ENCODE assay signal across 27 cellular contexts in the genomic region with DNA sequence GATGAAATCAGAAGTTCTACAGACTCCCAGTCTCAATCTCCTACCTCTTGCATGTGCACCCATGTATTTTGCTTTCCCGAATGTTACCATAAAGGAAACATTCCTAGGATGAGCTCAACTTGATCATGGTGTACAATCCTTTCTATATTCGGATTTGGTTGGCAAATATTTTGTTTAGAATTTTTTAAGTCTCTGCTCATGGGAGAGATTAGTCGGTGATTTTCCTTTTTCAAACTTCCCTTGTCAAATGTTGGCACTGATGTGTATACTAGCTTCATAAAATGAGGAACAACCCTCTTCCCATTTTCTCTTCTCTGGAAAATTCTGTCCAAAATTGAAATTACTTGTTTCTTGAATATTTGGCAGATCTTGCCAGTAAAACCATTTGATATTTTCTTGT.
"Had no signal": no experiment of that assay in that cellular context is flagged by ENCODE, and none has a peak within 500 bp of the region (broad histone marks: within the 10 kb centered on the region; RNA-seq: fewer than 3 reads in every experiment).

No MANE protein-coding gene starts in this region.

- H3K9me3 ChIP-seq: ascending aorta, SJCRH30 had no signal

- H3K27ac ChIP-seq: ascending aorta had no signal

- DNase-seq: activated B cell treated with CpG ODN at 0.5 μM for 24 hours; activated CD4-positive, alpha-beta T cell treated with anti-CD3 and anti-CD28 coated beads for 1 hour; activated CD4-positive, alpha-beta T cell treated with anti-CD3 and anti-CD28 coated beads, Interleukin-2, amount 10 ng/mL, durations not matched to agents 24 days and 14 days; activated CD4-positive, alpha-beta T cell treated with anti-CD3 and anti-CD28 coated beads, Interleukin-2, amount 50 U/mL, for 48 hours; activated CD8-positive, alpha-beta memory T cell treated with anti-CD3 and anti-CD28 coated beads, Interleukin-2, amount 10 ng/mL, durations not matched to agents 7 days and 5 days; activated effector memory CD4-positive, alpha-beta T cell treated with anti-CD3 and anti-CD28 coated beads, Interleukin-2, amount 50 U/mL, for 16 hours; activated naive CD4-positive, alpha-beta T cell treated with Interleukin-2 at 50 U/mL for 16 hours; activated naive CD8-positive, alpha-beta T cell treated with anti-CD3 and anti-CD28 coated beads, Interleukin-2, amount 50 U/mL, for 24 hours; activated T-cell treated with anti-CD3 and anti-CD28 coated beads, Interleukin-2, amount 50 U/mL, for 4 hours; amniotic stem cell; Kasumi-1; NCI-H1105 treated with DMSO at 0.1 percent for 48 hours; NCI-H1436 treated with DMSO at 0.1 percent for 48 hours; NCI-H187; NCI-H2081; NCI-H510A treated with DMSO at 0.1 percent for 48 hours; NCI-H69; NK-92 treated with Interleukin-12 subunit alpha and Interleukin-12 subunit beta, amount 100 ng/mL, for 24 hours; OCI-M1; RPMI8226; SJCRH30; T-helper 2 cell; T1000 had no signal

- ATAC-seq: activated CD8-positive, alpha-beta memory T cell treated with anti-CD3 and anti-CD28 coated beads, Interleukin-2, amount 10 ng/mL, durations not matched to agents 7 days and 5 days; activated naive CD4-positive, alpha-beta T cell treated with anti-CD3 and anti-CD28 coated beads, Interleukin-2, amount 50 U/mL, for 72 hours; activated naive CD8-positive, alpha-beta T cell treated with anti-CD3 and anti-CD28 coated beads, Interleukin-2, amount 50 U/mL, for 24 hours; activated T-cell treated with anti-CD3 and anti-CD28 coated beads, Interleukin-2, amount 50 U/mL, for 4 hours; Panc1; Right ventricle myocardium inferior had no signal

- H3K27me3 ChIP-seq: ascending aorta, SJCRH30 had no signal

- H3K4me1 ChIP-seq: ascending aorta had no signal

- H3K4me3 ChIP-seq: ascending aorta, SJCRH30 had no signal

- H3K36me3 ChIP-seq: ascending aorta, SJCRH30 had no signal
